ENCODE assay signal across 8 cellular contexts in the genomic region with DNA sequence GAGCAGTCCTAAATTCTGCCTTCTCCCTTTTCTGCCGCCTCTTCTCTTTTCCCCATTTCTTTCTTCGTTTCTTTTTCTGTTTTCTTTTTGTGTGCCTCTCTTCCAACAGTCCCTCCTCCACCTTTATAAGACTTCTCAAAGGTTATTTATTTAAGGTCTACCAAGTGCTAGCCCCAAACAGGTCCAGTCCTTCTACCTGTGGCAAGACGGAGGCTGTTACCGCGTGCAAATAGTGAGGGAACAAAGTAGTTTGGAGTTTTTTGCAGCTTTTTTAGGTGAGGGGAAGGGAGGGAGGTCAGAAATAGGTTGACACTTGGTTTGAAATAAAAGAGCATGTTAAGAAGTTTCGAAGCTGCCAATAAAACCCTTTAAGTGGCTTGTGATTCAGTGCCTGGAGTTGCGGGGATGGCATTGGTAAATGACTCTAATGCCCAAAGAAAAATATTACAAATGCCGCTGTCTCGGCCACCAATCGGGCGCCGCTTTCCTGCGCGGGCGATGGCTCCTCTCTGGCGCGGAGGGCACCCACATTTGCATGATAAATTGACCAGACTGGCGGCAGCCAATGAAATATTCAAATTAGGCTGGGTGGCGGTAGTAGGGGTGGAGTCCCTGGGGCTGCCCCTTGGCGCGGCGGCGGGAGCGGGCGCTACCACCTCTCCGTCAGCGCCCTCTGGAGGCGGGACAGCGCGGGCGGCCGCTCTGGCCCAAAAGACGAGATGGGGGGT. TPM values are rescaled to one million over a fixed set of nuclear protein-coding genes. Genes with fewer than 3 reads are reported as not detected.
DNase-seq lines count a peak whose midpoint lies in the region; ATAC-seq and TF ChIP-seq lines count a peak whose summit lies in the region.

No MANE protein-coding gene starts in this region.

- H3K36me3 ChIP-seq in trophoblast cell (ENCODE audit: control insufficient read depth in 1 of 2, insufficient read depth in 2 of 2, low read length in 2 of 2): no peaks in the 10 kb centered on the region

- H3K27me3 ChIP-seq in trophoblast cell (ENCODE audit: insufficient read depth, low read length): peaks cover 33% of the 10 kb centered on the region

- H2BK5ac ChIP-seq in trophoblast cell (ENCODE audit: low read depth, low read length, poor library complexity): no peak overlapping the region

- no peak overlapping the region for H3K4ac ChIP-seq in trophoblast cell (ENCODE audit: low read depth, low read length)

- H3K23ac ChIP-seq in trophoblast cell (ENCODE audit: low read length): no peak overlapping the region

- WGBS in trophoblast cell (ENCODE audit: extremely low coverage, insufficient coverage, insufficient read length): no CpG with 5 or more reads among the region's 33 CpGs

- H2AFZ ChIP-seq in trophoblast cell (ENCODE audit: insufficient read depth, low read length, poor library complexity): no peak overlapping the region

- no peak overlapping the region for H4K12ac ChIP-seq in trophoblast cell (ENCODE audit: low read depth, low read length)

- peak; percentile 63 for DNase-seq in Daoy (ENCODE audit: low read depth)
- DNase-seq in activated CD4-positive, alpha-beta T cell treated with anti-CD3 and anti-CD28 coated beads, Interleukin-2, amount 50 U/mL, for 24 hours (ENCODE audit: low read depth in 1 of 2, low spot score in 1 of 2): peak; percentile 33 to 36
- DNase-seq in epithelial cell of esophagus (ENCODE audit: low read depth): peak; percentile 61
- peak in 1 of 2 donors; percentile 18 for DNase-seq in trophoblast cell
- no peak for DNase-seq in NCI-H774 (lab: John Stamatoyannopoulos, UW)
- no peak for DNase-seq in SW480 (ENCODE audit: low spot score)

- peaks cover 20 to 30% of the 10 kb centered on the region in 2 experiments for H3K4me1 ChIP-seq in trophoblast cell (ENCODE audit: control insufficient read depth in 1 of 2, insufficient read depth in 2 of 2, low read length in 2 of 2)

- peaks cover 9% of the 10 kb centered on the region for H3K79me1 ChIP-seq in trophoblast cell (ENCODE audit: low read length)

- H3K27ac ChIP-seq in trophoblast cell (ENCODE audit: low read depth, low read length): no peak overlapping the region

- no peak overlapping the region for H2BK12ac ChIP-seq in trophoblast cell (ENCODE audit: low read length)

- peak overlapping the region; percentile 50 for H3K4me2 ChIP-seq in trophoblast cell (ENCODE audit: low read length)

- no peaks in the 10 kb centered on the region for H3K79me2 ChIP-seq in trophoblast cell (ENCODE audit: control insufficient read depth, insufficient read depth, low read length, poor library complexity)

- no peak overlapping the region for H3K14ac ChIP-seq in trophoblast cell (ENCODE audit: low read length)

- H4K8ac ChIP-seq in trophoblast cell (ENCODE audit: low read depth, low read length): no peak overlapping the region

- no peak overlapping the region for H2AK5ac ChIP-seq in trophoblast cell (ENCODE audit: low read length)

- H3K9me3 ChIP-seq in trophoblast cell (ENCODE audit: insufficient read depth, low read depth, low read length): peaks cover 4% of the 10 kb centered on the region

- ATAC-seq in HG03342 (IDR thresholded peaks at IDR 0.05; ENCODE audit: unreplicated experiment): no peak
- no peak for ATAC-seq in HG03439 (IDR thresholded peaks at IDR 0.05; ENCODE audit: unreplicated experiment)

- H3K9ac ChIP-seq in trophoblast cell (ENCODE audit: low read length): no peak overlapping the region

- H3K4me3 ChIP-seq in epithelial cell of esophagus (ENCODE audit: low read length) (no peak overlapping the region), trophoblast cell (ENCODE audit: low read depth, low read length) (no peak overlapping the region)

- H3K18ac ChIP-seq in trophoblast cell (ENCODE audit: low read length): no peak overlapping the region

- no peak overlapping the region for H2BK120ac ChIP-seq in trophoblast cell (ENCODE audit: insufficient read depth, low read length, poor library complexity)

- no peak overlapping the region for H4K91ac ChIP-seq in trophoblast cell (ENCODE audit: low read depth, low read length)

- peak; percentile 54 for TF ChIP-seq CTCF in epithelial cell of esophagus (IDR thresholded peaks at IDR 0.05; ENCODE audit: insufficient read depth, low read depth, low read length, missing control alignments)

RNA-seq across cellular contexts. Expression of a gene that starts 7.5 kb away (rescaled TPM):
- 1.8 and 2.9 TPM in 2 replicates for total RNA-seq in Daoy (2014; rRNA removed; shearing (Covaris generic))
- 3.6 and 3.7 TPM in 2 replicates for polyA plus RNA-seq in trophoblast cell (2013)

Comparison
In these comparisons a context has a peak if more than half of its experiments do, and no peak if none do; other contexts are left out.
1. DNase-seq: peak in Daoy (single experiment), activated CD4-positive, alpha-beta T cell treated with anti-CD3 and anti-CD28 coated beads, Interleukin-2, amount 50 U/mL, for 24 hours (2 of 2) and epithelial cell of esophagus (single experiment); none in NCI-H774 (single experiment) and SW480 (single experiment).